Comparison of ENCODE assay signal across 13 cellular contexts in genomic region chr19:15112385-15112784, GRCh38. TPM values are rescaled to one million over a fixed set of nuclear protein-coding genes. Genes with fewer than 3 reads are reported as not detected.
A peak's percentile ranks its signal among the peaks of the same experiment; 100 is the strongest.
DNase-seq lines count a peak whose midpoint lies in the region; ATAC-seq and TF ChIP-seq lines count a peak whose summit lies in the region.
"Had no signal": no experiment of that assay in that cellular context is flagged by ENCODE, and none has a peak within 500 bp of the region (broad histone marks: within the 10 kb centered on the region; RNA-seq: fewer than 3 reads in every experiment).

No MANE protein-coding gene starts in this region.

- H3K79me2 ChIP-seq in H9 (ENCODE audit: insufficient read depth, low read length), result no peaks in the 10 kb centered on the region

- H2BK12ac ChIP-seq in H9 (ENCODE audit: insufficient read length, low read depth, low read length), result no peak overlapping the region

- H3K4ac ChIP-seq in H9 (ENCODE audit: low read depth, low read length), result no peak overlapping the region

- in situ Hi-C loops in astrocyte of the cerebellum (cut with HindIII; ENCODE audit: low sequenced_read_pairs), result no loop called here

- no peaks in the 10 kb centered on the region for H3K9me3 Mint-ChIP-seq in CD4-positive, alpha-beta T cell
- H3K9me3 Mint-ChIP-seq in H9, result no peaks in the 10 kb centered on the region

- no peak overlapping the region for H2BK5ac ChIP-seq in H9 (ENCODE audit: insufficient read length, low read length)

- ATAC-seq in CD4-positive, alpha-beta T cell (ENCODE audit: poor library complexity), result peak; percentile 24
- ATAC-seq in left lobe of liver, result peak; percentile 9
- ATAC-seq in GM21723 (IDR thresholded peaks at IDR 0.05; ENCODE audit: unreplicated experiment), result no peak
- no peak for ATAC-seq in activated CD4-positive, CD25-positive, alpha-beta regulatory T cell treated with anti-CD3 and anti-CD28 coated beads, Interleukin-2, amount 50 U/mL, for 24 hours
- ATAC-seq in HG03439 (IDR thresholded peaks at IDR 0.05; ENCODE audit: unreplicated experiment), result no peak

- H3K4me1 Mint-ChIP-seq in CD4-positive, alpha-beta T cell (ENCODE audit: low read depth), result peaks cover 6% of the 10 kb centered on the region
- H3K4me1 Mint-ChIP-seq in H9, result peaks cover 9% of the 10 kb centered on the region in 2 experiments

- H4K5ac ChIP-seq in H9 (ENCODE audit: insufficient read length, low read depth, low read length), result no peak overlapping the region

- POLR2A ChIA-PET in CD4-positive, alpha-beta T cell (lab: Charles Lee), result no interaction called here

- peaks cover 6% of the 10 kb centered on the region for H3K27me3 Mint-ChIP-seq in CD4-positive, alpha-beta T cell
- H3K27me3 Mint-ChIP-seq in H9 (ENCODE audit: low read depth), result peaks cover 1% of the 10 kb centered on the region; the same call in 1 of the 2 replicates

- no peak overlapping the region for H3T11ph ChIP-seq in H9 (ENCODE audit: low read length)

- H4K20me1 ChIP-seq in H9 (ENCODE audit: control insufficient read depth, insufficient read depth, insufficient read length), result no peaks in the 10 kb centered on the region

- no peak overlapping the region for H3K9ac ChIP-seq in H9 (ENCODE audit: extremely low read depth, insufficient read length, low read length)

- CTCF ChIA-PET in CD4-positive, alpha-beta T cell (lab: Charles Lee), result no interaction called here

- H3K9me3 ChIP-seq in CD4-positive, alpha-beta T cell (ENCODE audit: control insufficient read depth, low read length), result no peaks in the 10 kb centered on the region
- no peaks in the 10 kb centered on the region for H3K9me3 ChIP-seq in H9 (ENCODE audit: control insufficient read depth, low read depth, low read length)
- H3K9me3 ChIP-seq: stomach had no signal

- H2AFZ ChIP-seq in H9 (ENCODE audit: low read length), result no peak overlapping the region

- H2BK120ac ChIP-seq in H9 (ENCODE audit: low read depth, low read length, poor library complexity, severe bottlenecking), result no peak overlapping the region

- peaks cover 7% of the 10 kb centered on the region for H3K23me2 ChIP-seq in H9 (ENCODE audit: insufficient read length, low read depth, low read length, poor library complexity, severe bottlenecking)

- H3K56ac ChIP-seq in H9 (ENCODE audit: insufficient read length, low read depth, low read length), result no peak overlapping the region

- intact Hi-C loops in CD4-positive, alpha-beta T cell (cut with DNase I, micrococcal nuclease), result loop anchor here in 1 of 2 experiments (2.0 kb wide), 1 partner anchor 26 kb away; no protein-coding TSS in a partner anchor

- no peak for TF ChIP-seq CTCF in CD4-positive, alpha-beta T cell (IDR thresholded peaks at IDR 0.05)
- TF ChIP-seq CTCF in H9 (conservative IDR thresholded peaks at IDR 0.05) (no peak; the same call in 2 of the 3 replicates), astrocyte of the cerebellum (IDR thresholded peaks at IDR 0.05; ENCODE audit: low read depth, low read length, missing control alignments) (peak; percentile 6)

- no peak for DNase-seq in CD4-positive, alpha-beta T cell
- DNase-seq in H9, result peak; percentile 77
- no peak for DNase-seq in astrocyte of the cerebellum (ENCODE audit: low read depth)
- DNase-seq in left lobe of liver (ENCODE audit: low spot score), result no peak
- DNase-seq: activated CD4-positive, alpha-beta T cell treated with anti-CD3 and anti-CD28 coated beads for 4 hours; anterior cingulate cortex; NCI-H2081; stomach; SW 1271 had no signal

- no peak overlapping the region for H3K27ac ChIP-seq in CD4-positive, alpha-beta T cell (ENCODE audit: low read depth, low read length)
- no peak overlapping the region for H3K27ac ChIP-seq in H9 (ENCODE audit: insufficient read length, low read depth, low read length)

- H3K4me1 ChIP-seq in H9 (ENCODE audit: insufficient read depth, low read length), result no peaks in the 10 kb centered on the region; the same call in 1 of the 2 replicates

- no peak overlapping the region for H2AK5ac ChIP-seq in H9 (ENCODE audit: insufficient read length, low read length)

- no peak overlapping the region for H4K91ac ChIP-seq in H9 (ENCODE audit: insufficient read length, low read depth, low read length)

- H4K8ac ChIP-seq in H9 (replicated peaks; ENCODE audit: insufficient read length, low read depth, low read length), result no peak overlapping the region

- H3K23ac ChIP-seq in H9 (ENCODE audit: insufficient read length, low read depth, low read length), result no peak overlapping the region

- H2BK15ac ChIP-seq in H9 (ENCODE audit: low read depth, low read length), result no peak overlapping the region

- peaks cover 10% of the 10 kb centered on the region for H3K27me3 ChIP-seq in CD4-positive, alpha-beta T cell (ENCODE audit: control insufficient read depth, insufficient read depth, low read length)
- H3K27me3 ChIP-seq in H9 (ENCODE audit: insufficient read depth, low read length), result no peaks in the 10 kb centered on the region

- no CpG with 5 or more reads among the region's 11 CpGs for WGBS in H9 (ENCODE audit: extremely low coverage, insufficient read length, low lambda C conversion rate)

- no peak overlapping the region for H3K27ac Mint-ChIP-seq in CD4-positive, alpha-beta T cell
- H3K27ac Mint-ChIP-seq in H9, result peak overlapping the region; percentile 48 to 89 (median 49); a peak in 2 of 7 replicates

- H3K4me3 Mint-ChIP-seq in CD4-positive, alpha-beta T cell, result no peak overlapping the region
- H3K4me3 Mint-ChIP-seq in H9, result no peak overlapping the region

- H3K36me3 Mint-ChIP-seq in CD4-positive, alpha-beta T cell (ENCODE audit: low read depth), result peaks cover 9% of the 10 kb centered on the region
- H3K36me3 Mint-ChIP-seq in H9 (ENCODE audit: insufficient read depth in 1 of 3, low read depth in 3 of 3), result peaks cover 31 to 73% (median 58%) of the 10 kb centered on the region in 3 experiments

- H3K4me3 ChIP-seq in astrocyte of the cerebellum (ENCODE audit: low read depth, low read length), result no peak overlapping the region
- H3K4me3 ChIP-seq: stomach had no signal

- no peak overlapping the region for H3K14ac ChIP-seq in H9 (ENCODE audit: insufficient read depth, low read length)

- no peak overlapping the region for H3K4me2 ChIP-seq in H9 (ENCODE audit: insufficient read depth, insufficient read length, low read length)

- H3K18ac ChIP-seq in H9 (ENCODE audit: insufficient read length, low read depth, low read length), result no peak overlapping the region

- no peaks in the 10 kb centered on the region for H3K79me1 ChIP-seq in H9 (ENCODE audit: insufficient read depth, low read depth, low read length, poor library complexity, severe bottlenecking)

- no peak overlapping the region for H2BK20ac ChIP-seq in H9 (ENCODE audit: low read depth, low read length, poor library complexity, severe bottlenecking)

RNA-seq across cellular contexts. Expression of gene SYDE1, which starts 5.2 kb away (rescaled TPM):
- under 1 TPM in 1 of 2 experiments, not detected in 1; 0.22 TPM for total RNA-seq in CD4-positive, alpha-beta T cell
- total RNA-seq in H9 (2021), result 19.3 and 21.4 TPM in 2 replicates
- total RNA-seq in left lobe of liver, result 3.4 TPM

RNA-seq across cellular contexts. Expression of gene OR1I1, which starts 30.4 kb away (rescaled TPM):
- not detected for total RNA-seq in CD4-positive, alpha-beta T cell
- not detected in 2 replicates for total RNA-seq in H9 (2021)
- not detected for total RNA-seq in left lobe of liver
- total RNA-seq: renal cortical epithelial cell, stomach had no signal

Comparison
In these comparisons a context has a peak if more than half of its experiments do, and no peak if none do; other contexts are left out.
1. ATAC-seq: peak in CD4-positive, alpha-beta T cell (single experiment) and left lobe of liver (single experiment); none in GM21723 (single experiment), activated CD4-positive, CD25-positive, alpha-beta regulatory T cell treated with anti-CD3 and anti-CD28 coated beads, Interleukin-2, amount 50 U/mL, for 24 hours (0 of 2) and HG03439 (single experiment).